Comparison of ENCODE assay signal across 8 cellular contexts in the genomic region with DNA sequence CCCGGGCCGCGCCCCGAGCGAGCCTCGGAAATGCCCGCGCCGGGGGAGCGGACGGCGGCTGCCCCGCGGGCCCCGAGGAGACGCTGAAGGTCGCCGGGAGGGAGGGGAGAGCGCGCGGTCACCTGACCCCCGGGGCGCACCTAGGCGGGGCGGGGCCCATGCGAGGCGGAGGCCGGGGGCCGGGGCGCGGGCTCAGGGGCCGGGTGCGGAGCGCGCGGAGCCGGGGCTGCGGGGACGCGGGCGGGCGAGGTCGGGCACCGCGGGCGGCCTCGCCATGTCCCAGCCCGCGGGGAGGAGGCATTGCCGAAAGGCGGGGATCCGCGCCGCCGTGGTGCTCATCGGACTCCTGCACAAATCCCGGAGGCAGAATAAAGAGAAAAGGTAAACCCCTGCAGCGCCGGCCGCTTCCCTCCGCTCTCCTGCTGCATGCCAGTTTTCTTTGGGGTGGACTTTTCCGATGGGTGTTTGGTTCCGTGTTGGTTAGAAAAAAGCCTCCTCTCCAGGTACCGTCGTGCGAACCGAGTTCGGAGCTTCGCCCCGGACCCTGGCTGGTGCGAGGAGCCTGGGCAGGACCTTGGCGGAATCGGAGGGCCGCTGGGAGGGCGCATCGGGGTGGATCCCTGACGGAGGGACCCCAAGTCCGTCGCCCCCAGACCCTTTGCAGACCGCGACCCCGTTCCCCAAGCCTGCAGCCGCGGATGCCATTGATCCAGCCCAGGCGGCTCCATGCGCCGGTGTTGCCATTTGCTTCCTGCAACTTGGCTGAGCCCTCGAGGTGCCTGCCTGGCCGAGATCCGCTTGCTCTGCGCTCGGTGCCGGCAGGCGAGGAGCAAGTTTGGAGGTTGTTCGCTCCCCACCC. TPM values are rescaled to one million over a fixed set of nuclear protein-coding genes. Genes with fewer than 3 reads are reported as not detected.
DNase-seq lines count a peak whose midpoint lies in the region; ATAC-seq, FAIRE-seq and TF ChIP-seq lines count a peak whose summit lies in the region.

No MANE protein-coding gene starts in this region.

- peak overlapping the region; percentile 49 for H3K4me3 ChIP-seq in CD8-positive, alpha-beta T cell (ENCODE audit: low read depth, low read length)
- H3K4me3 ChIP-seq in Loucy (ENCODE audit: low read length, poor library complexity, severe bottlenecking) (peak overlapping the region; percentile 95), iPS-11a (ENCODE audit: low read depth, low read length) (peak overlapping the region; percentile 75), small intestine (ENCODE audit: low read depth in 1 of 2, low read length in 2 of 2) (peak overlapping the region; percentile 35 to 76)

- peaks cover 40% of the 10 kb centered on the region for H3K27me3 Mint-ChIP-seq in CD8-positive, alpha-beta T cell (ENCODE audit: low read depth)
- peaks cover 18% of the 10 kb centered on the region for H3K27me3 Mint-ChIP-seq in activated naive CD8-positive, alpha-beta T cell

- POLR2A ChIA-PET in CD8-positive, alpha-beta T cell (lab: Charles Lee): interaction anchor here (0.8 kb wide), 1 partner anchor 159 kb away, joined by 3 read pairs; no protein-coding TSS in a partner anchor

- intact Hi-C loops in CD8-positive, alpha-beta T cell (cut with DNase I, micrococcal nuclease): no loop called here

- TF ChIP-seq CTCF in CD8-positive, alpha-beta T cell (IDR thresholded peaks at IDR 0.05): no peak
- TF ChIP-seq CTCF in Loucy (conservative IDR thresholded peaks at IDR 0.05; ENCODE audit: low read length): no peak

- peak overlapping the region; percentile 92 for H3K4me2 ChIP-seq in Loucy (ENCODE audit: low read depth, low read length, poor library complexity, severe bottlenecking)

- FAIRE-seq in small intestine (lab: Jason Lieb, UNC): no peak

- no peak overlapping the region for H2AFZ ChIP-seq in Loucy (ENCODE audit: low read length)

- H3K79me2 ChIP-seq in Loucy (ENCODE audit: insufficient read depth, low read length): peaks cover 88% of the 10 kb centered on the region

- H3K27ac ChIP-seq in CD8-positive, alpha-beta T cell (ENCODE audit: low read depth, low read length): no peak overlapping the region
- H3K27ac ChIP-seq in small intestine (ENCODE audit: low read depth in 1 of 2, low read length in 1 of 2): no peak overlapping the region

- CTCF ChIA-PET in CD8-positive, alpha-beta T cell (lab: Charles Lee): interaction anchor here (1.5 to 10.1 kb wide), 2 partner anchors 17 to 156 kb away, joined by 3 to 167 read pairs; no protein-coding TSS in a partner anchor

- H3K27me3 ChIP-seq in CD8-positive, alpha-beta T cell (ENCODE audit: insufficient read depth, low read length): peaks cover 12% of the 10 kb centered on the region
- no peaks in the 10 kb centered on the region for H3K27me3 ChIP-seq in Loucy (ENCODE audit: insufficient read depth, low read length, poor library complexity, severe bottlenecking)
- peaks cover 0 to 3% of the 10 kb centered on the region in 2 donors for H3K27me3 ChIP-seq in small intestine (ENCODE audit: control insufficient read depth in 2 of 2, insufficient read depth in 2 of 2, low read length in 2 of 2)

- peaks cover 11% of the 10 kb centered on the region for H3F3A ChIP-seq in Loucy (ENCODE audit: low read depth)

- peak overlapping the region; percentile 95 for H3K9ac ChIP-seq in Loucy (ENCODE audit: low read depth, low read length, poor library complexity, severe bottlenecking)

- peak overlapping the region; percentile 84 for H3K4me3 Mint-ChIP-seq in CD8-positive, alpha-beta T cell
- peak overlapping the region; percentile 86 for H3K4me3 Mint-ChIP-seq in activated naive CD8-positive, alpha-beta T cell

- H3K4me1 Mint-ChIP-seq in CD8-positive, alpha-beta T cell (ENCODE audit: low read depth): peaks cover 17% of the 10 kb centered on the region
- peaks cover 16% of the 10 kb centered on the region for H3K4me1 Mint-ChIP-seq in activated naive CD8-positive, alpha-beta T cell (ENCODE audit: low read depth)

- peaks cover 51% of the 10 kb centered on the region for H4K20me1 ChIP-seq in Loucy (ENCODE audit: insufficient read depth, low read length, poor library complexity, severe bottlenecking)

- no peaks in the 10 kb centered on the region for H3K9me2 ChIP-seq in Loucy (replicated peaks; ENCODE audit: low read depth, low read length)

- H3K9me3 Mint-ChIP-seq in CD8-positive, alpha-beta T cell: no peaks in the 10 kb centered on the region
- H3K9me3 Mint-ChIP-seq in activated naive CD8-positive, alpha-beta T cell (ENCODE audit: low read depth): no peaks in the 10 kb centered on the region

- H3K4me1 ChIP-seq in CD8-positive, alpha-beta T cell (ENCODE audit: insufficient read depth, low read length): peaks cover 12% of the 10 kb centered on the region
- H3K4me1 ChIP-seq in Loucy (ENCODE audit: insufficient read depth, low read length, poor library complexity, severe bottlenecking) (peaks cover 64% of the 10 kb centered on the region), small intestine (ENCODE audit: control insufficient read depth in 2 of 2, insufficient read depth in 1 of 2, low read depth in 1 of 2, low read length in 1 of 2) (peaks cover 5 to 6% of the 10 kb centered on the region in 2 donors)

- 0 to 2% (median 1%) methylated on average over 56 to 95 of the region's 95 CpGs for WGBS in small intestine, 3 donors

- no peaks in the 10 kb centered on the region for H3K9me3 ChIP-seq in CD8-positive, alpha-beta T cell (ENCODE audit: low read length)
- no peaks in the 10 kb centered on the region for H3K9me3 ChIP-seq in Loucy (ENCODE audit: insufficient read depth, low read depth, low read length)
- H3K9me3 ChIP-seq in small intestine (ENCODE audit: control insufficient read depth, low read depth): no peaks in the 10 kb centered on the region

- H3K36me3 Mint-ChIP-seq in CD8-positive, alpha-beta T cell: no peaks in the 10 kb centered on the region
- H3K36me3 Mint-ChIP-seq in activated naive CD8-positive, alpha-beta T cell: peaks cover 9% of the 10 kb centered on the region

- peak in 4 of 7 experiments; percentile 9 to 51 (median 12) for DNase-seq in CD8-positive, alpha-beta T cell
- DNase-seq in small intestine (peak; percentile 59), HUDEP-2 (lab: John Stamatoyannopoulos, UW; ENCODE audit: unreplicated experiment in 76 of 76) (no peak), DMS153 treated with DMSO at 0.1 percent for 48 hours (lab: John Stamatoyannopoulos, UW; ENCODE audit: unreplicated experiment) (no peak), NCI-H2107 treated with DMSO at 0.1 percent for 48 hours (lab: John Stamatoyannopoulos, UW; ENCODE audit: unreplicated experiment) (no peak)

- H3K27ac Mint-ChIP-seq in CD8-positive, alpha-beta T cell: no peak overlapping the region
- H3K27ac Mint-ChIP-seq in activated naive CD8-positive, alpha-beta T cell: no peak overlapping the region

- ATAC-seq in CD8-positive, alpha-beta T cell: peak; percentile 35

- no peaks in the 10 kb centered on the region for H3K36me3 ChIP-seq in CD8-positive, alpha-beta T cell (ENCODE audit: insufficient read depth, low read length)
- H3K36me3 ChIP-seq in Loucy (ENCODE audit: insufficient read depth, low read length) (peaks cover 4% of the 10 kb centered on the region; the same call in 1 of the 2 replicates), small intestine (ENCODE audit: control insufficient read depth in 2 of 2, insufficient read depth in 2 of 2, low read length in 2 of 2) (no peaks in the 10 kb centered on the region)

RNA-seq across cellular contexts. Expression of a gene that starts 57.7 kb away (rescaled TPM):
- total RNA-seq in CD8-positive, alpha-beta T cell: 10 to 100 TPM; 18.9 to 19.9 TPM
- polyA plus RNA-seq in small intestine: 10 to 100 TPM in 1 of 3 donors, 1 to 10 TPM in 2; 4.9 to 10.4 (median 6.5) TPM

Comparison
In these comparisons a context has a peak if more than half of its experiments do, and no peak if none do; other contexts are left out.
1. DNase-seq: peak in CD8-positive, alpha-beta T cell (4 of 7) and small intestine (single experiment); none in HUDEP-2 (0 of 76), DMS153 treated with DMSO at 0.1 percent for 48 hours (single experiment) and NCI-H2107 treated with DMSO at 0.1 percent for 48 hours (single experiment).
2. Peak in every context shown above with its lines, with median percentiles within 50 percentile points of each other: H3K4me3 ChIP-seq.